9 cellular contexts compared by ENCODE assay signal in the genomic region with DNA sequence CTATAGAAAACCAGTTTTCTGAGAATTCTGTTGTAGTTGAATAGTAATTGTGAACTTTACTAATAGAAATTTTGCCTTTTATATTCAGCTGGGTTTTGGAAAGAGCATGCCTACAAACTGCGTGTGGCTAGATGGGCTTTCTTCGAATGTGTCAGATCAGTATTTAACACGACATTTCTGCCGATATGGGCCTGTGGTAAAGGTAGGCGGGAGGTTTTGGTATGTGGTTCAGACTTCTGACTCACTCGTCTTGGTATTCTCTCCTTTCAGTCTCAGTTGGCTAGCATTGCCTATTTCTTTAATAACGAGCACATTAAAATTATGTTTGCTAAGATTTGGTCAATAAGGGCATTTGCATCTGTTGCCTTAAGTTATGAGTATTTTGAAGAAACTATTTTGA. TPM values are rescaled to one million over a fixed set of nuclear protein-coding genes. Genes with fewer than 3 reads are reported as not detected.
DNase-seq lines count a peak whose midpoint lies in the region; ATAC-seq lines count a peak whose summit lies in the region.
"Had no signal": no experiment of that assay in that cellular context is flagged by ENCODE, and none has a peak within 500 bp of the region (broad histone marks: within the 10 kb centered on the region; RNA-seq: fewer than 3 reads in every experiment).

No MANE protein-coding gene starts in this region.

- H3K36me3 Mint-ChIP-seq in activated T-helper 1 cell treated with anti-CD3 and anti-CD28 coated beads, Interleukin-12 subunit alpha, Interleukin-12 subunit beta, Interleukin-2, Interleukin-4 antibody, amounts not matched to agents 30 ng/mL and 10 ng/mL and 1 ng/mL, durations not matched to agents 14 hours and 24 hours and 36 hours (ENCODE audit: low read depth) = peaks cover 50% of the 10 kb centered on the region

- no peak overlapping the region for H3K4ac ChIP-seq in trophoblast cell (ENCODE audit: low read depth, low read length)

- H3K23ac ChIP-seq in trophoblast cell (ENCODE audit: low read length) = no peak overlapping the region

- H2BK5ac ChIP-seq in trophoblast cell (ENCODE audit: low read depth, low read length, poor library complexity) = no peak overlapping the region

- H3K18ac ChIP-seq in trophoblast cell (ENCODE audit: low read length) = no peak overlapping the region

- no peak overlapping the region for H2BK120ac ChIP-seq in trophoblast cell (ENCODE audit: insufficient read depth, low read length, poor library complexity)

- H2BK12ac ChIP-seq in trophoblast cell (ENCODE audit: low read length) = no peak overlapping the region

- H2AFZ ChIP-seq in trophoblast cell (ENCODE audit: insufficient read depth, low read length, poor library complexity) = no peak overlapping the region

- no peak overlapping the region for H3K9ac ChIP-seq in trophoblast cell (ENCODE audit: low read length)

- intact Hi-C loops in activated T-helper 1 cell treated with anti-CD3 and anti-CD28 coated beads, Interleukin-12 subunit alpha, Interleukin-12 subunit beta, Interleukin-2, Interleukin-4 antibody, amounts not matched to agents 30 ng/mL and 10 ng/mL and 1 ng/mL, durations not matched to agents 14 hours and 24 hours and 36 hours (cut with micrococcal nuclease) = loop anchor here (1.0 to 5.0 kb wide), 6 partner anchors 30 to 104 kb away; partner anchors contain the start of gene SPEN

- ATAC-seq in GM19043 (IDR thresholded peaks at IDR 0.05; ENCODE audit: low read depth, unreplicated experiment) = peak; percentile 53
- ATAC-seq in HG03457 (IDR thresholded peaks at IDR 0.05; ENCODE audit: unreplicated experiment) = peak; percentile 55

- no CpG with 5 or more reads among the region's 7 CpGs for WGBS in trophoblast cell (ENCODE audit: extremely low coverage, insufficient coverage, insufficient read length)

- H3K4me1 Mint-ChIP-seq in activated T-helper 1 cell treated with anti-CD3 and anti-CD28 coated beads, Interleukin-12 subunit alpha, Interleukin-12 subunit beta, Interleukin-2, Interleukin-4 antibody, amounts not matched to agents 30 ng/mL and 10 ng/mL and 1 ng/mL, durations not matched to agents 14 hours and 24 hours and 36 hours (ENCODE audit: low read depth) = peaks cover 42% of the 10 kb centered on the region
- H3K4me1 Mint-ChIP-seq: neural crest cell had no signal

- no peak overlapping the region for H3K4me2 ChIP-seq in trophoblast cell (ENCODE audit: low read length)

- peak overlapping the region; percentile 44 for H3K4me3 Mint-ChIP-seq in activated T-helper 1 cell treated with anti-CD3 and anti-CD28 coated beads, Interleukin-12 subunit alpha, Interleukin-12 subunit beta, Interleukin-2, Interleukin-4 antibody, amounts not matched to agents 30 ng/mL and 10 ng/mL and 1 ng/mL, durations not matched to agents 14 hours and 24 hours and 36 hours
- H3K4me3 Mint-ChIP-seq: neural crest cell had no signal

- H3K4me3 ChIP-seq in trophoblast cell (ENCODE audit: low read depth, low read length) = no peak overlapping the region

- no peaks in the 10 kb centered on the region for H3K27me3 ChIP-seq in trophoblast cell (ENCODE audit: insufficient read depth, low read length)

- H3K14ac ChIP-seq in trophoblast cell (ENCODE audit: low read length) = no peak overlapping the region

- no peak overlapping the region for H4K8ac ChIP-seq in trophoblast cell (ENCODE audit: low read depth, low read length)

- no peaks in the 10 kb centered on the region for H3K79me2 ChIP-seq in trophoblast cell (ENCODE audit: control insufficient read depth, insufficient read depth, low read length, poor library complexity)

- H3K9me3 ChIP-seq in trophoblast cell (ENCODE audit: insufficient read depth, low read depth, low read length) = no peaks in the 10 kb centered on the region

- peak overlapping the region; percentile 42 for H3K27ac Mint-ChIP-seq in activated T-helper 1 cell treated with anti-CD3 and anti-CD28 coated beads, Interleukin-12 subunit alpha, Interleukin-12 subunit beta, Interleukin-2, Interleukin-4 antibody, amounts not matched to agents 30 ng/mL and 10 ng/mL and 1 ng/mL, durations not matched to agents 14 hours and 24 hours and 36 hours

- H4K12ac ChIP-seq in trophoblast cell (ENCODE audit: low read depth, low read length) = no peak overlapping the region

- H4K91ac ChIP-seq in trophoblast cell (ENCODE audit: low read depth, low read length) = no peak overlapping the region

- no peak overlapping the region for H3K27ac ChIP-seq in trophoblast cell (ENCODE audit: low read depth, low read length)
- no peak overlapping the region for H3K27ac ChIP-seq in caudate nucleus (ENCODE audit: low read depth, low read length)

- peaks cover 0 to 1% of the 10 kb centered on the region in 2 experiments for H3K4me1 ChIP-seq in trophoblast cell (ENCODE audit: control insufficient read depth in 1 of 2, insufficient read depth in 2 of 2, low read length in 2 of 2)

- H3K36me3 ChIP-seq in trophoblast cell (ENCODE audit: control insufficient read depth in 1 of 2, insufficient read depth in 2 of 2, low read length in 2 of 2) = peaks cover 11 to 17% of the 10 kb centered on the region in 2 experiments

- no peaks in the 10 kb centered on the region for H3K27me3 Mint-ChIP-seq in activated T-helper 1 cell treated with anti-CD3 and anti-CD28 coated beads, Interleukin-12 subunit alpha, Interleukin-12 subunit beta, Interleukin-2, Interleukin-4 antibody, amounts not matched to agents 30 ng/mL and 10 ng/mL and 1 ng/mL, durations not matched to agents 14 hours and 24 hours and 36 hours (ENCODE audit: insufficient read depth)

- no peaks in the 10 kb centered on the region for H3K9me3 Mint-ChIP-seq in activated T-helper 1 cell treated with anti-CD3 and anti-CD28 coated beads, Interleukin-12 subunit alpha, Interleukin-12 subunit beta, Interleukin-2, Interleukin-4 antibody, amounts not matched to agents 30 ng/mL and 10 ng/mL and 1 ng/mL, durations not matched to agents 14 hours and 24 hours and 36 hours
- H3K9me3 Mint-ChIP-seq: neural crest cell had no signal

- DNase-seq in activated T-helper 1 cell treated with anti-CD3 and anti-CD28 coated beads, Interleukin-12 subunit alpha, Interleukin-12 subunit beta, Interleukin-2, Interleukin-4 antibody, amounts not matched to agents 30 ng/mL and 10 ng/mL and 1 ng/mL, durations not matched to agents 14 hours and 24 hours and 36 hours (ENCODE audit: low spot score) = peak; percentile 60
- DNase-seq in trophoblast cell = peak; percentile 62 to 78
- no peak for DNase-seq in epidermal melanocyte (ENCODE audit: insufficient read length, low spot score)
- DNase-seq in KG1 (lab: John Stamatoyannopoulos, UW) = no peak
- DNase-seq in caudate nucleus (lab: John Stamatoyannopoulos, UW) = no peak
- DNase-seq in NCI-H2107 treated with DMSO at 0.1 percent for 48 hours (lab: John Stamatoyannopoulos, UW; ENCODE audit: unreplicated experiment) = no peak

- H3K79me1 ChIP-seq in trophoblast cell (ENCODE audit: low read length) = peaks cover 2% of the 10 kb centered on the region

- no peak overlapping the region for H2AK5ac ChIP-seq in trophoblast cell (ENCODE audit: low read length)

RNA-seq across cellular contexts. Expression of gene ZBTB17, which starts 56.6 kb away (rescaled TPM):
- total RNA-seq in activated T-helper 1 cell treated with anti-CD3 and anti-CD28 coated beads, Interleukin-12 subunit alpha, Interleukin-12 subunit beta, Interleukin-2, Interleukin-4 antibody, amounts not matched to agents 30 ng/mL and 10 ng/mL and 1 ng/mL, durations not matched to agents 14 hours and 24 hours and 36 hours = 62.6 and 68.8 TPM in 2 replicates
- polyA plus RNA-seq in trophoblast cell (2013) = 28.3 and 29.2 TPM in 2 replicates

Comparison
In these comparisons a context has a peak if more than half of its experiments do, and no peak if none do; other contexts are left out.
1. DNase-seq: peak in activated T-helper 1 cell treated with anti-CD3 and anti-CD28 coated beads, Interleukin-12 subunit alpha, Interleukin-12 subunit beta, Interleukin-2, Interleukin-4 antibody, amounts not matched to agents 30 ng/mL and 10 ng/mL and 1 ng/mL, durations not matched to agents 14 hours and 24 hours and 36 hours (single experiment) and trophoblast cell (2 of 2); none in epidermal melanocyte (single experiment), KG1 (single experiment), caudate nucleus (0 of 61) and NCI-H2107 treated with DMSO at 0.1 percent for 48 hours (single experiment).